In genomic region chr18:24530630-24531111, GRCh38 we compare ENCODE assay signal across 9 cellular contexts.
A peak's percentile ranks its signal among the peaks of the same experiment; 100 is the strongest.
DNase-seq lines count a peak whose midpoint lies in the region; ATAC-seq, FAIRE-seq and TF ChIP-seq lines count a peak whose summit lies in the region.
"Had no signal": no experiment of that assay in that cellular context is flagged by ENCODE, and none has a peak within 500 bp of the region (broad histone marks: within the 10 kb centered on the region; RNA-seq: fewer than 3 reads in every experiment).

No MANE protein-coding gene starts in this region.

- peaks cover 5 to 12% of the 10 kb centered on the region in 2 donors for H3K4me1 Mint-ChIP-seq in natural killer cell
- H3K4me1 Mint-ChIP-seq in CD8-positive, alpha-beta memory T cell: peaks cover 0 to 5% (median 5%) of the 10 kb centered on the region in 3 donors

- no peaks in the 10 kb centered on the region for H3K27me3 ChIP-seq in MG63
- no peaks in the 10 kb centered on the region for H3K27me3 ChIP-seq in CD8-positive, alpha-beta memory T cell (ENCODE audit: insufficient read depth, low read length, poor library complexity, severe bottlenecking)
- no peaks in the 10 kb centered on the region for H3K27me3 ChIP-seq in Peyer's patch
- H3K27me3 ChIP-seq: SJSA1 had no signal

- H3K4me3 ChIP-seq in MG63 (no peak overlapping the region), Peyer's patch (no peak overlapping the region)
- H3K4me3 ChIP-seq in CD8-positive, alpha-beta memory T cell (ENCODE audit: low read length): no peak overlapping the region
- H3K4me3 ChIP-seq: SJSA1 had no signal

- H3K9me3 ChIP-seq in MG63: no peaks in the 10 kb centered on the region; the same call in 1 of the 2 replicates
- no peaks in the 10 kb centered on the region for H3K9me3 ChIP-seq in CD8-positive, alpha-beta memory T cell (ENCODE audit: low read length)
- H3K9me3 ChIP-seq in Peyer's patch: no peaks in the 10 kb centered on the region
- H3K9me3 ChIP-seq: SJSA1 had no signal

- H3K36me3 Mint-ChIP-seq in natural killer cell: no peaks in the 10 kb centered on the region
- H3K36me3 Mint-ChIP-seq in CD8-positive, alpha-beta memory T cell: no peaks in the 10 kb centered on the region

- no peak overlapping the region for H3K27ac Mint-ChIP-seq in natural killer cell
- H3K27ac Mint-ChIP-seq in CD8-positive, alpha-beta memory T cell: no peak overlapping the region

- H3K4me3 Mint-ChIP-seq in natural killer cell: no peak overlapping the region
- H3K4me3 Mint-ChIP-seq in CD8-positive, alpha-beta memory T cell: no peak overlapping the region

- intact Hi-C loops in natural killer cell (cut with micrococcal nuclease): no loop called here

- CTCF ChIA-PET in CD8-positive, alpha-beta memory T cell (lab: Charles Lee): no interaction called here

- POLR2A ChIA-PET in CD8-positive, alpha-beta memory T cell (lab: Charles Lee): no interaction called here

- H3K9me3 Mint-ChIP-seq in natural killer cell: no peaks in the 10 kb centered on the region
- H3K9me3 Mint-ChIP-seq in CD8-positive, alpha-beta memory T cell: no peaks in the 10 kb centered on the region

- TF ChIP-seq CTCF in natural killer cell (IDR thresholded peaks at IDR 0.05): no peak
- TF ChIP-seq CTCF in Peyer's patch (IDR thresholded peaks at IDR 0.05): no peak

- H3K27ac ChIP-seq in CD8-positive, alpha-beta memory T cell (ENCODE audit: low read depth, low read length): no peak overlapping the region
- H3K27ac ChIP-seq in Peyer's patch: no peak overlapping the region
- H3K27ac ChIP-seq: SJSA1 had no signal

- no peak for TF ChIP-seq POLR2A in Peyer's patch (IDR thresholded peaks at IDR 0.05)

- no peak for FAIRE-seq in frontal cortex (lab: Jason Lieb, UNC)

- H3K36me3 ChIP-seq in MG63 (no peaks in the 10 kb centered on the region), Peyer's patch (no peaks in the 10 kb centered on the region)
- no peaks in the 10 kb centered on the region for H3K36me3 ChIP-seq in CD8-positive, alpha-beta memory T cell (ENCODE audit: insufficient read depth, low read length)
- H3K36me3 ChIP-seq: SJSA1 had no signal

- DNase-seq in DMS153 treated with DMSO at 0.1 percent for 48 hours (lab: John Stamatoyannopoulos, UW; ENCODE audit: unreplicated experiment) (peak; percentile 21), MG63 (peak; percentile 66), astrocyte of the hippocampus (ENCODE audit: low read depth, low spot score) (peak; percentile 75), natural killer cell (no peak), frontal cortex (ENCODE audit: low spot score in 2 of 2) (no peak), globus pallidus (ENCODE audit: low spot score) (no peak), Peyer's patch (no peak)
- DNase-seq in CD8-positive, alpha-beta memory T cell: no peak

- no peaks in the 10 kb centered on the region for H3K4me1 ChIP-seq in CD8-positive, alpha-beta memory T cell (ENCODE audit: insufficient read depth, low read length)
- peaks cover 0 to 6% (median 0%) of the 10 kb centered on the region in 4 donors for H3K4me1 ChIP-seq in Peyer's patch
- H3K4me1 ChIP-seq: SJSA1 had no signal

- peaks cover 19 to 44% of the 10 kb centered on the region in 2 donors for H3K27me3 Mint-ChIP-seq in natural killer cell (ENCODE audit: low read depth in 2 of 2)
- peaks cover 12 to 41% of the 10 kb centered on the region in 2 donors for H3K27me3 Mint-ChIP-seq in CD8-positive, alpha-beta memory T cell

- peak; percentile 24 to 37 (median 26) for ATAC-seq in natural killer cell

Comparison
In these comparisons a context has a peak if more than half of its experiments do, and no peak if none do; other contexts are left out.
1. DNase-seq: peak in DMS153 treated with DMSO at 0.1 percent for 48 hours (single experiment), MG63 (single experiment) and astrocyte of the hippocampus (single experiment); none in natural killer cell (single experiment), frontal cortex (0 of 2), CD8-positive, alpha-beta memory T cell (0 of 5), globus pallidus (single experiment) and Peyer's patch (0 of 3).